Comparison of ENCODE assay signal across 17 cellular contexts in genomic region chr1:52769346-52770033, GRCh38.
"Had no signal": no experiment of that assay in that cellular context is flagged by ENCODE, and none has a peak within 500 bp of the region (broad histone marks: within the 10 kb centered on the region; RNA-seq: fewer than 3 reads in every experiment).

No MANE protein-coding gene starts in this region.

- H3K4me1 ChIP-seq: adrenal gland, lower lobe of right lung, neural progenitor cell, pancreas had no signal

- H3K4me3 ChIP-seq: adrenal gland, hepatocyte, lower lobe of right lung, neural progenitor cell, pancreas, smooth muscle cell, tibial nerve, vagina had no signal

- H3K27ac Mint-ChIP-seq: activated naive CD4-positive, alpha-beta T cell treated with anti-CD3 and anti-CD28 coated beads, Interleukin-2, amount 10 ng/mL, durations not matched to agents 7 days and 5 days; activated T-helper 2 cell treated with anti-CD3 and anti-CD28 coated beads, Interferon-gamma antibody, Interleukin-2, Interleukin-4, amounts not matched to agents 10 μg/mL and 5 μg/mL and 100 μg/mL, durations not matched to agents 14 hours and 24 hours and 36 hours; dendritic cell treated with granulocyte-macrophage colony-stimulating factor and Interleukin-4, amounts not matched to agents 40 ng/mL and 50 ng/mL, for 4 days; effector memory CD8-positive, alpha-beta T cell; mesothelial cell of epicardium; neural progenitor cell; stimulated activated effector memory CD8-positive, alpha-beta T cell treated with anti-CD3 and anti-CD28 coated beads, Interleukin-12 subunit alpha, Interleukin-12 subunit beta, amount 100 ng/mL, for 72 hours had no signal

- H3K4me1 Mint-ChIP-seq: mesothelial cell of epicardium; neural progenitor cell; stimulated activated effector memory CD8-positive, alpha-beta T cell treated with anti-CD3 and anti-CD28 coated beads, Interleukin-12 subunit alpha, Interleukin-12 subunit beta, amount 100 ng/mL, for 72 hours had no signal

- H3K27ac ChIP-seq: adrenal gland, epithelial cell of prostate, hepatocyte, lower lobe of right lung, neural progenitor cell, pancreas, tibial nerve, vagina had no signal

- H3K9me3 ChIP-seq: adrenal gland, lower lobe of right lung, pancreas, tibial nerve, vagina had no signal

- H3K27me3 ChIP-seq: adrenal gland, hepatocyte, neural progenitor cell, pancreas, tibial nerve, vagina had no signal

- H3K4me3 Mint-ChIP-seq: activated naive CD4-positive, alpha-beta T cell treated with anti-CD3 and anti-CD28 coated beads, Interleukin-2, amount 10 ng/mL, durations not matched to agents 7 days and 5 days; central memory CD8-positive, alpha-beta T cell; dendritic cell treated with granulocyte-macrophage colony-stimulating factor and Interleukin-4, amounts not matched to agents 40 ng/mL and 50 ng/mL, for 4 days; effector memory CD8-positive, alpha-beta T cell; mesothelial cell of epicardium; neural progenitor cell; stimulated activated effector memory CD8-positive, alpha-beta T cell treated with anti-CD3 and anti-CD28 coated beads, Interleukin-12 subunit alpha, Interleukin-12 subunit beta, amount 100 ng/mL, for 72 hours had no signal

- H3K27me3 Mint-ChIP-seq: activated naive CD4-positive, alpha-beta T cell treated with anti-CD3 and anti-CD28 coated beads, Interleukin-2, amount 10 ng/mL, durations not matched to agents 7 days and 5 days; central memory CD8-positive, alpha-beta T cell; dendritic cell treated with granulocyte-macrophage colony-stimulating factor and Interleukin-4, amounts not matched to agents 40 ng/mL and 50 ng/mL, for 4 days; effector memory CD8-positive, alpha-beta T cell had no signal

- H3K9me3 Mint-ChIP-seq: activated naive CD4-positive, alpha-beta T cell treated with anti-CD3 and anti-CD28 coated beads, Interleukin-2, amount 10 ng/mL, durations not matched to agents 7 days and 5 days; activated T-helper 2 cell treated with anti-CD3 and anti-CD28 coated beads, Interferon-gamma antibody, Interleukin-2, Interleukin-4, amounts not matched to agents 10 μg/mL and 5 μg/mL and 100 μg/mL, durations not matched to agents 14 hours and 24 hours and 36 hours; central memory CD8-positive, alpha-beta T cell; dendritic cell treated with granulocyte-macrophage colony-stimulating factor and Interleukin-4, amounts not matched to agents 40 ng/mL and 50 ng/mL, for 4 days; effector memory CD8-positive, alpha-beta T cell; mesothelial cell of epicardium; neural progenitor cell; stimulated activated effector memory CD8-positive, alpha-beta T cell treated with anti-CD3 and anti-CD28 coated beads, Interleukin-12 subunit alpha, Interleukin-12 subunit beta, amount 100 ng/mL, for 72 hours had no signal

- DNase-seq: activated naive CD4-positive, alpha-beta T cell treated with anti-CD3 and anti-CD28 coated beads, Interleukin-2, amount 10 ng/mL, durations not matched to agents 7 days and 5 days; adrenal gland; effector memory CD8-positive, alpha-beta T cell; lower lobe of right lung; pancreas; retina had no signal

- H3K36me3 ChIP-seq: adrenal gland, neural progenitor cell had no signal
